9 cellular contexts compared by ENCODE assay signal in the genomic region with DNA sequence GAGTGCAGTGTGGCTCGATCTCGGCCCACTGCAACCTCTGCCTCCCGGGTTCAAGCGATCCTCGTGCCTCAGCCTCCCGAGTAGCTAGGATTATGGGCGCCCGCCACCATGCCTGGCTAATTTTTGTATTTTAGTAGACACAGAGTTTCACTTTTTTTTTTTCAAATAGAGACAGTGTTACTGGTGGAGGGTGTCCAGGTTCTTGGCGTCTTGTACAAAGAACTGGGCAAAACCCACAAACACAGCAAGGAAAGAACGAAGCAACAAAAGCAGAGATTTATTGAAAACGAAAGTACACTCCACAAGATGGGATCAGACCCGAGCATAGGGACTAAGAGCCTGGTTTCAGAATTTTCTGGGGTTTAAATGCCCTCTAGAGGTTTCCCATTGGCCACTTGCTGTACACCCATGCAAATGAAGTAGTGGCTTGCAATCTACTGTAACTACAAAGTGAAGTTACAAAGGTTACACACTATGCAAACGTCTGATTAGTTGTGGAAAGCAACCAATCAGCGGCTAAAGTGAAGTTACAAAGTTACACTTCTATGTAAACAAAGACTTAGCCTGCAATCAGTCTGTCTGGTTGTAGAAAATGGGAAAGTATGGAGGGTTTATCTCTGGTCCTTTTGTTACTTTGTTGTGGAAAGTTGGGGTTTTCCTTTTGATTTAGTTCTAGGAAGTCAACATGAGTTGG.
DNase-seq lines count a peak whose midpoint lies in the region; ATAC-seq and TF ChIP-seq lines count a peak whose summit lies in the region.
"Had no signal": no experiment of that assay in that cellular context is flagged by ENCODE, and none has a peak within 500 bp of the region (broad histone marks: within the 10 kb centered on the region; RNA-seq: fewer than 3 reads in every experiment).

No MANE protein-coding gene starts in this region.

- no peaks in the 10 kb centered on the region for H3K79me2 ChIP-seq in PC-3 (ENCODE audit: low read length)

- no peak for TF ChIP-seq CTCF in left ventricle myocardium inferior (IDR thresholded peaks at IDR 0.05; ENCODE audit: borderline replicate concordance)
- TF ChIP-seq CTCF in PC-3 (conservative IDR thresholded peaks at IDR 0.05; ENCODE audit: low read depth, low read length): no peak

- H3K4me2 ChIP-seq in PC-3 (ENCODE audit: low read length): no peak overlapping the region

- no peak overlapping the region for H2AFZ ChIP-seq in PC-3 (ENCODE audit: low read length)

- H3K9me3 ChIP-seq in left ventricle myocardium inferior (replicated peaks): no peaks in the 10 kb centered on the region
- H3K9me3 ChIP-seq in PC-3 (ENCODE audit: low read length): no peaks in the 10 kb centered on the region

- H4K20me1 ChIP-seq in PC-3 (ENCODE audit: low read length): no peaks in the 10 kb centered on the region

- no peak for DNase-seq in left ventricle myocardium inferior
- no peak for DNase-seq in cardiac septum (ENCODE audit: low spot score)
- DNase-seq in PC-3: no peak
- peak; percentile 83 for DNase-seq in fibroblast of peridontal ligament (ENCODE audit: extremely low read depth)
- DNase-seq in ureter (ENCODE audit: low spot score): peak; percentile 24
- no peak for DNase-seq in NCI-H1694 treated with DMSO at 0.1 percent for 48 hours (lab: John Stamatoyannopoulos, UW)
- no peak for DNase-seq in DMS79 (lab: John Stamatoyannopoulos, UW)
- DNase-seq: foreskin melanocyte had no signal

- CTCF ChIA-PET in PC-3 (lab: Charles Lee): no interaction called here

- H3K36me3 ChIP-seq in left ventricle myocardium inferior (no peaks in the 10 kb centered on the region), PC-3 (ENCODE audit: low read depth, low read length) (no peaks in the 10 kb centered on the region)

- no peak overlapping the region for H3K9ac ChIP-seq in PC-3 (ENCODE audit: low read length)

- POLR2A ChIA-PET in PC-3 (lab: Charles Lee; ENCODE audit: unreplicated experiment): no interaction called here

- H3K4me1 ChIP-seq in left ventricle myocardium inferior (peaks cover 46% of the 10 kb centered on the region), PC-3 (ENCODE audit: insufficient read depth, low read length) (peaks cover 22% of the 10 kb centered on the region)

- intact Hi-C loops in left ventricle myocardium inferior (cut with micrococcal nuclease): no loop called here
- intact Hi-C loops in cardiac septum (cut with DNase I): no loop called here
- intact Hi-C loops in PC-3 (cut with micrococcal nuclease): loop anchor here (2.0 kb wide), 1 partner anchor 33 kb away; no protein-coding TSS in a partner anchor

- BruUV-seq in PC-3 (replicated peaks; lab: Mats Ljungman, UMichigan): no TSS peak

- peak overlapping the region; percentile 80 for H3K4me3 ChIP-seq in left ventricle myocardium inferior
- no peak overlapping the region for H3K4me3 ChIP-seq in PC-3 (ENCODE audit: low read length)

- ATAC-seq in PC-3: no peak
- ATAC-seq in GM21619 (IDR thresholded peaks at IDR 0.05; ENCODE audit: unreplicated experiment): no peak

- peak overlapping the region; percentile 95 for H3K27ac ChIP-seq in left ventricle myocardium inferior (replicated peaks)
- peak overlapping the region; percentile 98 for H3K27ac ChIP-seq in PC-3 (ENCODE audit: low read length)

- no peaks in the 10 kb centered on the region for H3K9me2 ChIP-seq in PC-3 (replicated peaks; ENCODE audit: low read length)

- no peaks in the 10 kb centered on the region for H3F3A ChIP-seq in PC-3 (ENCODE audit: low read length, unreplicated experiment)

- no peaks in the 10 kb centered on the region for H3K27me3 ChIP-seq in left ventricle myocardium inferior (ENCODE audit: low read depth)
- H3K27me3 ChIP-seq in PC-3 (ENCODE audit: low read length): no peaks in the 10 kb centered on the region

Comparison
In these comparisons a context has a peak if more than half of its experiments do, and no peak if none do; other contexts are left out.
1. DNase-seq: peak in fibroblast of peridontal ligament (single experiment) and ureter (single experiment); none in left ventricle myocardium inferior (single experiment), cardiac septum (single experiment), PC-3 (single experiment), NCI-H1694 treated with DMSO at 0.1 percent for 48 hours (single experiment) and DMS79 (single experiment).